Comparison of ENCODE assay signal across 32 cellular contexts in the genomic region with DNA sequence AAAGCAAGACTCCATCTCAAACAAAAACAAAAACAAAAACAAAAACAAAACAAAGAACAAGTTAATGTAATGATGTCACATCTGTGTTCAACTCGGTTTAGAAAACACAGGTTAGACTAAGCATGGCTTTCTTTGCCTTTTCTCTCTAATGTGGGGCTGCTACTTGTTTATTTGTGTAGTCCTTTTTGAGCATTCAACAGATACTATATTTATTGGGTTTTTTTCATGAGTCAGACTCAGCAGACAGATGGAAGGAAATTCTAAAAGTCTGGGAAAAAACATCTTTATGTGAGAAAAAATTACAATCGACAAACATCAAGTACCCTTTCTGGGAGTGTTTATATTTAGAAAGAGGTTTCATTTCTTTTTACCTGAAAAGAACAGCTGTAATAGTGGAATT. TPM values are rescaled to one million over a fixed set of nuclear protein-coding genes. Genes with fewer than 3 reads are reported as not detected.
"Had no signal": no experiment of that assay in that cellular context is flagged by ENCODE, and none has a peak within 500 bp of the region (broad histone marks: within the 10 kb centered on the region; RNA-seq: fewer than 3 reads in every experiment).

No MANE protein-coding gene starts in this region.

- H3K4me3 Mint-ChIP-seq: activated CD4-positive, alpha-beta memory T cell treated with anti-CD3 and anti-CD28 coated beads for 36 hours; activated CD4-positive, alpha-beta T cell treated with anti-CD3 and anti-CD28 coated beads, Interleukin-2, amount 10 ng/mL, durations not matched to agents 7 days and 5 days; activated naive CD8-positive, alpha-beta T cell treated with anti-CD3 and anti-CD28 coated beads, Interleukin-2, amount 50 U/mL, for 24 hours; activated T-cell treated with anti-CD3 and anti-CD28 coated beads, Interleukin-2, amount 50 U/mL, for 4 hours had no signal

- H3K9ac ChIP-seq: SK-N-SH had no signal

- DNase-seq: activated CD4-positive, alpha-beta memory T cell treated with anti-CD3 and anti-CD28 coated beads for 36 hours; activated CD4-positive, alpha-beta T cell treated with anti-CD3 and anti-CD28 coated beads, Interleukin-2, amount 10 ng/mL, durations not matched to agents 7 days and 5 days; activated CD4-positive, CD25-positive, alpha-beta regulatory T cell; activated CD8-positive, alpha-beta memory T cell treated with anti-CD3 and anti-CD28 coated beads for 24 hours; activated effector memory CD4-positive, alpha-beta T cell treated with anti-CD3 and anti-CD28 coated beads, Interleukin-2, amount 50 U/mL, for 16 hours; activated naive CD4-positive, alpha-beta T cell treated with Interleukin-2 at 50 U/mL for 16 hours; activated naive CD8-positive, alpha-beta T cell treated with anti-CD3 and anti-CD28 coated beads, Interleukin-2, amount 50 U/mL, for 24 hours; activated T-cell treated with anti-CD3 and anti-CD28 coated beads, Interleukin-2, amount 50 U/mL, for 4 hours; amniotic stem cell; body of pancreas; KBM-7; MV-4-11; NCI-H1092 treated with DMSO at 0.1 percent for 48 hours; NCI-H1436; NCI-H1694 treated with DMSO at 0.1 percent for 48 hours; NCI-H2081; NCI-H2171; NCI-H2227 treated with DMSO at 0.1 percent for 48 hours; OCI-M1; Right ventricle myocardium superior; SJCRH30; SK-N-SH; T-helper 1 cell had no signal

- H3K36me3 ChIP-seq: ascending aorta, SJCRH30 had no signal

- H3K27ac Mint-ChIP-seq: activated CD4-positive, alpha-beta memory T cell treated with anti-CD3 and anti-CD28 coated beads for 36 hours; activated CD4-positive, alpha-beta T cell treated with anti-CD3 and anti-CD28 coated beads, Interleukin-2, amount 10 ng/mL, durations not matched to agents 7 days and 5 days; activated naive CD4-positive, alpha-beta T cell treated with anti-CD3 and anti-CD28 coated beads, Interleukin-2, amount 50 U/mL, for 72 hours; activated naive CD8-positive, alpha-beta T cell treated with anti-CD3 and anti-CD28 coated beads, Interleukin-2, amount 50 U/mL, for 24 hours had no signal

- H3K4me1 ChIP-seq: ascending aorta, body of pancreas, SJCRH30 had no signal

- H3K9me2 ChIP-seq: SK-N-SH had no signal

- H3K4me3 ChIP-seq: ascending aorta, body of pancreas, SJCRH30 had no signal

- H3K4me1 Mint-ChIP-seq: activated CD4-positive, alpha-beta T cell treated with anti-CD3 and anti-CD28 coated beads, Interleukin-2, amount 10 ng/mL, durations not matched to agents 7 days and 5 days; activated naive CD8-positive, alpha-beta T cell treated with anti-CD3 and anti-CD28 coated beads, Interleukin-2, amount 50 U/mL, for 24 hours had no signal

- H3K9me3 ChIP-seq: body of pancreas, SK-N-SH had no signal

- H3K9me3 Mint-ChIP-seq: activated naive CD8-positive, alpha-beta T cell treated with anti-CD3 and anti-CD28 coated beads, Interleukin-2, amount 50 U/mL, for 24 hours had no signal

- H3K27ac ChIP-seq: ascending aorta, RWPE1, SJCRH30, VCaP had no signal

- H3K27me3 ChIP-seq: ascending aorta, body of pancreas, SJCRH30 had no signal

- H3K4me2 ChIP-seq: SK-N-SH had no signal

RNA-seq across cellular contexts. Expression of gene RNF186, which starts 44.8 kb away (rescaled TPM):
- total RNA-seq: activated CD4-positive, alpha-beta memory T cell treated with anti-CD3 and anti-CD28 coated beads for 36 hours; activated CD4-positive, alpha-beta T cell treated with anti-CD3 and anti-CD28 coated beads, Interleukin-2, amount 10 ng/mL, durations not matched to agents 7 days and 5 days; activated naive CD4-positive, alpha-beta T cell treated with anti-CD3 and anti-CD28 coated beads, Interleukin-2, amount 50 U/mL, for 72 hours; activated T-cell treated with anti-CD3 and anti-CD28 coated beads, Interleukin-2, amount 50 U/mL, for 4 hours; ascending aorta; bronchial epithelial cell; LHCN-M2; MCF 10A; NCI-H460; Right ventricle myocardium superior; T-helper 2 cell treated with Interferon-gamma antibody and Interleukin-4, amounts not matched to agents 100 ng/mL and 5 ng/mL, for 36 hours had no signal
- polyA plus RNA-seq: SK-N-SH had no signal
